In genomic region chr2:165056585-165056984, GRCh38 we compare ENCODE assay signal across 20 cellular contexts.
"Had no signal": no experiment of that assay in that cellular context is flagged by ENCODE, and none has a peak within 500 bp of the region (broad histone marks: within the 10 kb centered on the region; RNA-seq: fewer than 3 reads in every experiment).

No MANE protein-coding gene starts in this region.

- H3K9ac ChIP-seq: parathyroid adenoma had no signal

- H3K36me3 ChIP-seq: tibial artery had no signal

- H3K4me1 ChIP-seq: foreskin keratinocyte, tibial artery had no signal

- H3K27me3 ChIP-seq: foreskin keratinocyte, tibial artery had no signal

- H3K27ac ChIP-seq: epithelial cell of prostate, foreskin keratinocyte, parathyroid adenoma, tibial artery had no signal

- H3K4me3 ChIP-seq: tibial artery had no signal

- H3K9me3 ChIP-seq: tibial artery had no signal

- DNase-seq: activated CD4-positive, alpha-beta T cell treated with anti-CD3 and anti-CD28 coated beads, Interleukin-2, amount 50 U/mL, for 48 hours; activated gamma-delta T cell treated with Interleukin-2 at 50 U/mL for 16 hours; activated T-cell treated with anti-CD3 and anti-CD28 coated beads for 4 hours; amniotic stem cell; caudate nucleus; foreskin keratinocyte; glutamatergic neuron; hypothalamus; kidney; left ventricle myocardium superior; naive thymus-derived CD4-positive, alpha-beta T cell; stimulated activated CD4-positive, alpha-beta T cell treated with anti-CD3 and anti-CD28 coated beads, Interleukin-12 subunit alpha, Interleukin-12 subunit beta, amount 100 ng/mL, for 4 hours; stimulated activated CD4-positive, alpha-beta T cell treated with anti-CD3 and anti-CD28 coated beads, Interleukin-1b, Interleukin-23, amount 100 ng/mL, for 48 hours; stimulated activated naive CD4-positive, alpha-beta T cell treated with Interleukin-2 at 50 U/mL for 16 hours; SW 1271; T-helper 2 cell; tibial artery had no signal

- ATAC-seq: activated naive CD4-positive, alpha-beta T cell treated with anti-CD3 and anti-CD28 coated beads, Interleukin-2, amount 50 U/mL, for 72 hours; foreskin keratinocyte; left ventricle myocardium superior; naive thymus-derived CD4-positive, alpha-beta T cell had no signal
